ENCODE assay signal across 8 cellular contexts in genomic region chr2:172234716-172235661, GRCh38.
DNase-seq lines count a peak whose midpoint lies in the region; ATAC-seq and TF ChIP-seq lines count a peak whose summit lies in the region.

No MANE protein-coding gene starts in this region.

- TF ChIP-seq CTCF in AG04449 (IDR thresholded peaks at IDR 0.05; ENCODE audit: insufficient read depth, low read length, missing control alignments) (no peak), WERI-Rb-1 (IDR thresholded peaks at IDR 0.05; ENCODE audit: low read depth, low read length) (no peak; the same call in 1 of the 2 replicates), uterus (IDR thresholded peaks at IDR 0.05) (no peak)

- H3K9me3 ChIP-seq in WERI-Rb-1 (ENCODE audit: severe bottlenecking) (no peaks in the 10 kb centered on the region), uterus (no peaks in the 10 kb centered on the region)
- no peaks in the 10 kb centered on the region for H3K9me3 ChIP-seq in effector memory CD4-positive, alpha-beta T cell (ENCODE audit: control insufficient read depth, low read length)

- peaks cover 4% of the 10 kb centered on the region for H3K4me1 ChIP-seq in effector memory CD4-positive, alpha-beta T cell (ENCODE audit: control insufficient read depth, insufficient read depth, low read length, poor library complexity, severe bottlenecking)
- H3K4me1 ChIP-seq in uterus, result peaks cover 0 to 5% of the 10 kb centered on the region in 2 donors

- CTCF ChIA-PET in AG04449 (lab: Yijun Ruan, JAX), result interaction anchor here (0.8 to 3.8 kb wide), 3 partner anchors 36 to 226 kb away, joined by 3 to 18 read pairs (median 3); no protein-coding TSS in a partner anchor

- H3K27me3 ChIP-seq in WERI-Rb-1 (ENCODE audit: insufficient read depth, low read depth, severe bottlenecking) (peaks cover 3% of the 10 kb centered on the region), uterus (no peaks in the 10 kb centered on the region)
- H3K27me3 ChIP-seq in effector memory CD4-positive, alpha-beta T cell (replicated peaks; ENCODE audit: control insufficient read depth, insufficient read depth, low read length, poor library complexity, severe bottlenecking), result peaks cover 5% of the 10 kb centered on the region

- POLR2A ChIA-PET in AG04449 (lab: Yijun Ruan, JAX), result no interaction called here

- no peak for DNase-seq in AG04449 (ENCODE audit: low read depth, low spot score)
- DNase-seq in HuH-7.5 (ENCODE audit: low spot score), result peak; percentile 43
- DNase-seq in WERI-Rb-1, result peak; percentile 25
- peak in 1 of 3 donors; percentile 10 for DNase-seq in effector memory CD4-positive, alpha-beta T cell
- DNase-seq in myocyte (ENCODE audit: low read depth), result peak; percentile 45
- no peak for DNase-seq in uterus
- DNase-seq in LoVo (ENCODE audit: low spot score), result no peak

- H3K27ac ChIP-seq in WERI-Rb-1 (no peak overlapping the region), uterus (peak overlapping the region; percentile 26 to 56)
- H3K27ac ChIP-seq in effector memory CD4-positive, alpha-beta T cell (ENCODE audit: insufficient read depth, low read length, poor library complexity, severe bottlenecking), result no peak overlapping the region

- H3K36me3 ChIP-seq in WERI-Rb-1 (no peaks in the 10 kb centered on the region), uterus (no peaks in the 10 kb centered on the region)
- no peaks in the 10 kb centered on the region for H3K36me3 ChIP-seq in effector memory CD4-positive, alpha-beta T cell (ENCODE audit: control insufficient read depth, insufficient read depth, low read length)

- no peak for TF ChIP-seq POLR2A in uterus (IDR thresholded peaks at IDR 0.05)

- intact Hi-C loops in uterus (cut with DNase I; ENCODE audit: low total_unique reads), result no loop called here

- ATAC-seq in HG02571 (IDR thresholded peaks at IDR 0.05; ENCODE audit: unreplicated experiment), result no peak

- H3K4me3 ChIP-seq in AG04449 (ENCODE audit: low read depth, low read length) (peak overlapping the region; percentile 53), WERI-Rb-1 (ENCODE audit: low read depth, low read length) (peak overlapping the region; percentile 43), uterus (peak overlapping the region; percentile 30 to 42)
- peak overlapping the region; percentile 55 for H3K4me3 ChIP-seq in effector memory CD4-positive, alpha-beta T cell (ENCODE audit: insufficient read depth, low read depth, low read length, poor library complexity, severe bottlenecking)

Comparison
In these comparisons a context has a peak if more than half of its experiments do, and no peak if none do; other contexts are left out.
1. DNase-seq: peak in HuH-7.5 (single experiment), WERI-Rb-1 (single experiment) and myocyte (single experiment); none in AG04449 (single experiment), uterus (0 of 2) and LoVo (single experiment).
2. H3K27ac ChIP-seq: peak in uterus (2 of 2); none in WERI-Rb-1 (single experiment) and effector memory CD4-positive, alpha-beta T cell (single experiment).
3. Peak in every context shown above with its lines, with median percentiles within 50 percentile points of each other: H3K4me3 ChIP-seq.